ENCODE assay signal across 26 cellular contexts in genomic region chr20:32380745-32381144, GRCh38.
"Had no signal": no experiment of that assay in that cellular context is flagged by ENCODE, and none has a peak within 500 bp of the region (broad histone marks: within the 10 kb centered on the region; RNA-seq: fewer than 3 reads in every experiment).

No MANE protein-coding gene starts in this region.

- FAIRE-seq: pancreas had no signal

- H3K4me2 ChIP-seq: neural progenitor cell had no signal

- H3K9me3 ChIP-seq: heart left ventricle, pancreas, psoas muscle, spleen, stomach, thoracic aorta, transverse colon had no signal

- H3K27ac ChIP-seq: coronary artery, heart left ventricle, neural progenitor cell, pancreas, psoas muscle, spleen, stomach, thoracic aorta, transverse colon had no signal

- H3K27me3 ChIP-seq: heart left ventricle, neural progenitor cell, pancreas, spleen, stomach, transverse colon had no signal

- DNase-seq: effector CD4-positive, alpha-beta T cell; foreskin melanocyte; heart left ventricle; hippocampal formation; left colon; left ventricle myocardium superior; mesenchymal stem cell; midbrain; nucleus accumbens; pancreas; psoas muscle; retina; spleen; stimulated activated CD4-positive, alpha-beta T cell treated with anti-CD3 and anti-CD28 coated beads, Interleukin-15, amount 100 ng/mL, for 24 hours; stimulated activated CD4-positive, alpha-beta T cell treated with anti-CD3 and anti-CD28 coated beads, Interleukin-1b, Interleukin-23, amount 100 ng/mL, for 48 hours; stimulated activated CD4-positive, alpha-beta T cell treated with anti-CD3 and anti-CD28 coated beads, Interleukin-4, amount 100 ng/mL, for 4 hours; stimulated activated naive CD4-positive, alpha-beta T cell; stomach; substantia nigra; transverse colon had no signal

- H3K4me1 ChIP-seq: neural progenitor cell had no signal

- H3K36me3 ChIP-seq: neural progenitor cell, pancreas, thoracic aorta had no signal

- H3K9ac ChIP-seq: neural progenitor cell had no signal

- H3K4me3 ChIP-seq: coronary artery, heart left ventricle, lung, neural progenitor cell, pancreas, psoas muscle, spleen, stomach, thoracic aorta, transverse colon had no signal

- H2AFZ ChIP-seq: neural progenitor cell had no signal

- ATAC-seq: heart left ventricle; left colon; left ventricle myocardium superior; natural killer cell treated with Interleukin-12 subunit alpha and Interleukin-12 subunit beta and Interleukin-15 and Interleukin-18, amount 100 ng/mL, for 72 hours; pancreas; psoas muscle; sciatic nerve had no signal
